In the genomic region with DNA sequence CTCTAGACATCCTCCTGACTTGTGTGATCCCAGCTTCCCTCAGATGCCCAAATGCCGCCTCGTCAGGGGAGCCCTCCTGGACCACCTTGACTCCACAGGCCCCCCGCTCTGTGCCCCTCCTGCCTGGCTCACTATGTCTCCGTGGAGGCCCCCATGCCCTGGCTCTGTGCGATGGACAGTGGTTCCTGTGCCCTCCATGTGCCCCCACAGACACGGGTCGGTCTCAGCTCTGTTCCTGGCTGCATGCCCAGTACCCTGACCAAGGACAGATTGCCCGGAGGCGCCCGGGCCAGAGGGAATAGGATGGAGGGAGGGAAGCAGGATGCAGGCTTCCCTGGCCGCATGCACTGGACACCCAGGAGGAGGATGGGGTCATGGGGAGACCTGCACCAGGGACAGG, we compare ENCODE assay signal across 25 cellular contexts.
"Had no signal": no experiment of that assay in that cellular context is flagged by ENCODE, and none has a peak within 500 bp of the region (broad histone marks: within the 10 kb centered on the region; RNA-seq: fewer than 3 reads in every experiment).

No MANE protein-coding gene starts in this region.

- H3K27ac ChIP-seq: lower lobe of right lung, ovary, right atrium auricular region, skin epidermis, suprapubic skin, thoracic aorta, tibial artery, upper lobe of right lung had no signal

- H3K27me3 ChIP-seq: ovary, right atrium auricular region, upper lobe of right lung had no signal

- ATAC-seq: left cardiac atrium; left lobe of liver; lower lobe of right lung; naive thymus-derived CD8-positive, alpha-beta T cell; sciatic nerve; upper lobe of right lung had no signal

- H3K4me1 ChIP-seq: lower lobe of right lung, right atrium auricular region, suprapubic skin, tibial artery, upper lobe of right lung had no signal

- H3K36me3 ChIP-seq: lower lobe of right lung, ovary, right atrium auricular region, suprapubic skin, thoracic aorta, tibial artery, upper lobe of right lung had no signal

- H3K9me3 ChIP-seq: lower lobe of right lung, ovary, right atrium auricular region, suprapubic skin, thoracic aorta, tibial artery, upper lobe of right lung had no signal

- H3K4me3 ChIP-seq: lower lobe of right lung, ovary, right atrium auricular region, skin epidermis, suprapubic skin, thoracic aorta, tibial artery, upper lobe of right lung had no signal

- FAIRE-seq: keratinocyte had no signal

- DNase-seq: head of caudate nucleus; hippocampal formation; kidney glomerular epithelial cell; left cardiac atrium; lower lobe of right lung; mammary epithelial cell; mesenchymal stem cell; naive thymus-derived CD8-positive, alpha-beta T cell; nucleus accumbens; ovary; stimulated activated CD4-positive, alpha-beta T cell treated with anti-CD3 and anti-CD28 coated beads, Interleukin-12 subunit alpha, Interleukin-12 subunit beta, amount 100 ng/mL, for 4 hours; stimulated activated CD4-positive, alpha-beta T cell treated with anti-CD3 and anti-CD28 coated beads, Interleukin-15, amount 100 ng/mL, for 24 hours; stimulated activated CD4-positive, alpha-beta T cell treated with anti-CD3 and anti-CD28 coated beads, Interleukin-2, amount 100 ng/mL, for 24 hours; stimulated activated CD4-positive, alpha-beta T cell treated with anti-CD3 and anti-CD28 coated beads, Interleukin-4, amount 100 ng/mL, for 1 hour; stimulated activated naive CD4-positive, alpha-beta T cell; tibial artery; trophoblast cell; upper lobe of right lung had no signal
